Comparison of ENCODE assay signal across 9 cellular contexts in genomic region chr5:142888469-142889085, GRCh38.
DNase-seq lines count a peak whose midpoint lies in the region; ATAC-seq and TF ChIP-seq lines count a peak whose summit lies in the region.
"Had no signal": no experiment of that assay in that cellular context is flagged by ENCODE, and none has a peak within 500 bp of the region (broad histone marks: within the 10 kb centered on the region; RNA-seq: fewer than 3 reads in every experiment).

No MANE protein-coding gene starts in this region.

- TF ChIP-seq CTCF in GM12875 (IDR thresholded peaks at IDR 0.05; ENCODE audit: borderline replicate concordance, insufficient read depth, low read depth, low read length): peak; percentile 51; the same call in 1 of the 2 replicates

- H3K4me1 Mint-ChIP-seq in activated CD8-positive, alpha-beta memory T cell treated with anti-CD3 and anti-CD28 coated beads, Interleukin-2, amount 10 ng/mL, durations not matched to agents 7 days and 5 days: peaks cover 8% of the 10 kb centered on the region

- no peak for ATAC-seq in activated CD8-positive, alpha-beta memory T cell treated with anti-CD3 and anti-CD28 coated beads, Interleukin-2, amount 10 ng/mL, durations not matched to agents 7 days and 5 days

- no peaks in the 10 kb centered on the region for H3K36me3 Mint-ChIP-seq in activated CD8-positive, alpha-beta memory T cell treated with anti-CD3 and anti-CD28 coated beads, Interleukin-2, amount 10 ng/mL, durations not matched to agents 7 days and 5 days

- peak; percentile 57 for DNase-seq in AG08396 (ENCODE audit: low spot score)
- DNase-seq in NCI-H2171 (lab: John Stamatoyannopoulos, UW): peak; percentile 35
- DNase-seq in astrocyte of the hippocampus (ENCODE audit: low read depth, low spot score): peak; percentile 70
- peak; percentile 33 for DNase-seq in iPS DF 6.9 (ENCODE audit: low read depth, low spot score)
- peak; percentile 87 for DNase-seq in superior temporal gyrus (ENCODE audit: extremely low spot score)
- no peak for DNase-seq in activated CD8-positive, alpha-beta memory T cell treated with anti-CD3 and anti-CD28 coated beads, Interleukin-2, amount 10 ng/mL, durations not matched to agents 7 days and 5 days
- no peak for DNase-seq in GOT3 (lab: John Stamatoyannopoulos, UW)

- H3K27me3 Mint-ChIP-seq in activated CD8-positive, alpha-beta memory T cell treated with anti-CD3 and anti-CD28 coated beads, Interleukin-2, amount 10 ng/mL, durations not matched to agents 7 days and 5 days: no peaks in the 10 kb centered on the region
- H3K27me3 Mint-ChIP-seq: dendritic cell treated with granulocyte-macrophage colony-stimulating factor and Interleukin-4, amounts not matched to agents 40 ng/mL and 50 ng/mL, for 4 days had no signal

- no peaks in the 10 kb centered on the region for H3K36me3 ChIP-seq in iPS DF 6.9 (ENCODE audit: control insufficient read depth, insufficient read depth, low read length)

- H3K4me3 Mint-ChIP-seq in activated CD8-positive, alpha-beta memory T cell treated with anti-CD3 and anti-CD28 coated beads, Interleukin-2, amount 10 ng/mL, durations not matched to agents 7 days and 5 days: no peak overlapping the region
- H3K4me3 Mint-ChIP-seq: dendritic cell treated with granulocyte-macrophage colony-stimulating factor and Interleukin-4, amounts not matched to agents 40 ng/mL and 50 ng/mL, for 4 days had no signal

- H3K27ac ChIP-seq in iPS DF 6.9 (ENCODE audit: low read length): no peak overlapping the region

- no peaks in the 10 kb centered on the region for H3K27me3 ChIP-seq in iPS DF 6.9 (ENCODE audit: control insufficient read depth, insufficient read depth, low read length)

- CTCF ChIA-PET in activated CD8-positive, alpha-beta memory T cell treated with anti-CD3 and anti-CD28 coated beads, Interleukin-2, amount 10 ng/mL, durations not matched to agents 7 days and 5 days (lab: Charles Lee): interaction anchor here (0.6 to 12.7 kb wide), 54 partner anchors 9 to 940 kb away, joined by 3 to 349 read pairs (median 4); partner anchors contain the start of gene ARHGAP26

- H3K9me3 ChIP-seq in iPS DF 6.9 (ENCODE audit: control insufficient read depth, insufficient read depth, low read length): no peaks in the 10 kb centered on the region

- no peak overlapping the region for H3K27ac Mint-ChIP-seq in activated CD8-positive, alpha-beta memory T cell treated with anti-CD3 and anti-CD28 coated beads, Interleukin-2, amount 10 ng/mL, durations not matched to agents 7 days and 5 days
- H3K27ac Mint-ChIP-seq: dendritic cell treated with granulocyte-macrophage colony-stimulating factor and Interleukin-4, amounts not matched to agents 40 ng/mL and 50 ng/mL, for 4 days had no signal

- H3K4me3 ChIP-seq in GM12875 (ENCODE audit: low read depth, low read length) (no peak overlapping the region), iPS DF 6.9 (ENCODE audit: low read length) (no peak overlapping the region)

- WGBS in iPS DF 6.9 (ENCODE audit: insufficient coverage, insufficient read length): no CpG with 5 or more reads among the region's 9 CpGs

- H3K4me1 ChIP-seq in iPS DF 6.9 (ENCODE audit: control insufficient read depth, insufficient read depth, low read length): peaks cover 3% of the 10 kb centered on the region

- H3K9me3 Mint-ChIP-seq in activated CD8-positive, alpha-beta memory T cell treated with anti-CD3 and anti-CD28 coated beads, Interleukin-2, amount 10 ng/mL, durations not matched to agents 7 days and 5 days (ENCODE audit: low read depth): no peaks in the 10 kb centered on the region
- H3K9me3 Mint-ChIP-seq: dendritic cell treated with granulocyte-macrophage colony-stimulating factor and Interleukin-4, amounts not matched to agents 40 ng/mL and 50 ng/mL, for 4 days had no signal

Comparison
In these comparisons a context has a peak if more than half of its experiments do, and no peak if none do; other contexts are left out.
1. DNase-seq: peak in AG08396 (single experiment), NCI-H2171 (single experiment), astrocyte of the hippocampus (single experiment), iPS DF 6.9 (single experiment) and superior temporal gyrus (single experiment); none in activated CD8-positive, alpha-beta memory T cell treated with anti-CD3 and anti-CD28 coated beads, Interleukin-2, amount 10 ng/mL, durations not matched to agents 7 days and 5 days (single experiment) and GOT3 (single experiment).